In genomic region chr1:44484155-44484688, GRCh38 we compare ENCODE assay signal across 14 cellular contexts.
DNase-seq lines count a peak whose midpoint lies in the region; ATAC-seq, FAIRE-seq and TF ChIP-seq lines count a peak whose summit lies in the region.
"Had no signal": no experiment of that assay in that cellular context is flagged by ENCODE, and none has a peak within 500 bp of the region (broad histone marks: within the 10 kb centered on the region; RNA-seq: fewer than 3 reads in every experiment).

No MANE protein-coding gene starts in this region.

- H3K27me3 ChIP-seq in right atrium auricular region (no peaks in the 10 kb centered on the region), mammary epithelial cell (ENCODE audit: insufficient read depth, low read length) (peaks cover 2% of the 10 kb centered on the region)

- ATAC-seq in Right ventricle myocardium superior (ENCODE audit: poor library complexity) (peak; percentile 45), HG03025 (IDR thresholded peaks at IDR 0.05; ENCODE audit: low FRiP score, unreplicated experiment) (no peak), GM21515 (IDR thresholded peaks at IDR 0.05; ENCODE audit: unreplicated experiment) (no peak)
- ATAC-seq: left lobe of liver had no signal

- H3K4me1 ChIP-seq in right atrium auricular region = peaks cover 0 to 29% of the 10 kb centered on the region in 2 donors
- peaks cover 21% of the 10 kb centered on the region for H3K4me1 ChIP-seq in mammary epithelial cell (ENCODE audit: insufficient read depth, low read length)

- H3K9me3 ChIP-seq in right atrium auricular region (no peaks in the 10 kb centered on the region), mammary epithelial cell (replicated peaks; ENCODE audit: insufficient read depth, low read length) (no peaks in the 10 kb centered on the region)
- H3K9me3 ChIP-seq: SJSA1 had no signal

- H3K9ac ChIP-seq in mammary epithelial cell (ENCODE audit: insufficient read depth, low read length) = no peak overlapping the region

- no TSS peak for BruUV-seq in mammary epithelial cell (replicated peaks; lab: Mats Ljungman, UMichigan)

- in situ Hi-C loops in mammary epithelial cell (cut with MboI; ENCODE audit: low sequenced_read_pairs in 2 of 2) = no loop called here

- H3K27ac ChIP-seq in right atrium auricular region (peak overlapping the region in 1 of 2 donors; percentile 74), mammary epithelial cell (ENCODE audit: insufficient read depth, low read depth, low read length) (no peak overlapping the region)

- 14% methylated on average over 11 of the region's 11 CpGs for WGBS in mammary epithelial cell (ENCODE audit: low coverage, missing lambda C conversion rate)

- peak overlapping the region; percentile 75 for H2AFZ ChIP-seq in mammary epithelial cell (ENCODE audit: low read depth, low read length)

- CTCF ChIA-PET in mammary epithelial cell (lab: Charles Lee; ENCODE audit: low non-redundant PET) = no interaction called here

- H3K36me3 ChIP-seq in right atrium auricular region (no peaks in the 10 kb centered on the region), mammary epithelial cell (ENCODE audit: insufficient read depth, low read length) (no peaks in the 10 kb centered on the region)
- H3K36me3 ChIP-seq: SJSA1 had no signal

- dilution Hi-C loops in mammary epithelial cell (cut with HindIII; ENCODE audit: low sequenced_read_pairs) = no loop called here

- no peaks in the 10 kb centered on the region for H3K79me2 ChIP-seq in mammary epithelial cell (ENCODE audit: insufficient read depth, low read length)

- DNase-seq in Right ventricle myocardium superior (no peak), right atrium auricular region (ENCODE audit: low spot score) (no peak), mammary epithelial cell (peak; percentile 29), islet precursor cell (peak; percentile 90), urothelium cell line (ENCODE audit: low spot score) (peak; percentile 83), medulla oblongata (ENCODE audit: extremely low spot score) (no peak)
- DNase-seq: activated CD4-positive, alpha-beta T cell treated with anti-CD3 and anti-CD28 coated beads, Interleukin-2, amount 50 U/mL, for 1 hour; Karpas-422; NCI-H510A treated with DMSO at 0.1 percent for 48 hours had no signal

- H3K4me2 ChIP-seq in mammary epithelial cell (ENCODE audit: insufficient read depth, low read depth, low read length) = peak overlapping the region; percentile 17

- no peaks in the 10 kb centered on the region for H4K20me1 ChIP-seq in mammary epithelial cell (ENCODE audit: insufficient read depth, low read length)

- intact Hi-C loops in Right ventricle myocardium superior (cut with DNase I) (no loop called here), mammary epithelial cell (cut with micrococcal nuclease) (no loop called here)

- TF ChIP-seq CTCF in right atrium auricular region (IDR thresholded peaks at IDR 0.05) = no peak
- peak in 1 of 2 donors; percentile 11 for TF ChIP-seq CTCF in mammary epithelial cell (conservative IDR thresholded peaks at IDR 0.05 in 1 of 2, IDR thresholded peaks at IDR 0.05 in 1 of 2; ENCODE audit: extremely low read depth in 1 of 2, insufficient read depth in 1 of 2, low read depth in 1 of 2, low read length in 2 of 2)

- H3K4me3 ChIP-seq in right atrium auricular region (no peak overlapping the region), mammary epithelial cell (replicated peaks in 1 of 3; ENCODE audit: insufficient read depth in 1 of 3, low read depth in 2 of 3, low read length in 3 of 3) (no peak overlapping the region)
- H3K4me3 ChIP-seq: SJSA1 had no signal

- peak; percentile 81 for FAIRE-seq in urothelium cell line (lab: Jason Lieb, UNC)
- FAIRE-seq: G401.6 had no signal

Comparison
In these comparisons a context has a peak if more than half of its experiments do, and no peak if none do; other contexts are left out.
1. DNase-seq: peak in mammary epithelial cell (single experiment), islet precursor cell (single experiment) and urothelium cell line (single experiment); none in Right ventricle myocardium superior (single experiment), right atrium auricular region (single experiment) and medulla oblongata (single experiment).